ENCODE assay signal across 22 cellular contexts in genomic region chr6:80388515-80388914, GRCh38.
DNase-seq lines count a peak whose midpoint lies in the region; ATAC-seq and TF ChIP-seq lines count a peak whose summit lies in the region.
"Had no signal": no experiment of that assay in that cellular context is flagged by ENCODE, and none has a peak within 500 bp of the region (broad histone marks: within the 10 kb centered on the region; RNA-seq: fewer than 3 reads in every experiment).

No MANE protein-coding gene starts in this region.

- H3K36me3 ChIP-seq in uterus, result no peaks in the 10 kb centered on the region

- no peaks in the 10 kb centered on the region for H3K9me3 ChIP-seq in uterus
- H3K9me3 ChIP-seq: Caco-2 had no signal

- TF ChIP-seq CTCF in uterus (IDR thresholded peaks at IDR 0.05), result no peak

- DNase-seq in MV-4-11 (lab: John Stamatoyannopoulos, UW) (peak; percentile 71), NCI-H446 treated with DMSO at 0.1 percent for 48 hours (lab: John Stamatoyannopoulos, UW) (no peak), uterus (no peak), COLO668 (lab: John Stamatoyannopoulos, UW; ENCODE audit: unreplicated experiment) (no peak), KG1 (lab: John Stamatoyannopoulos, UW) (no peak)
- DNase-seq: C1 segment of cervical spinal cord; Caco-2; CD4-positive, alpha-beta memory T cell; Karpas-422; NCI-H1092 treated with DMSO at 0.1 percent for 48 hours; NCI-H1436; NCI-H187; NCI-H2171 treated with DMSO at 0.1 percent for 48 hours; NCI-H345; NCI-H524; NCI-H774; T-helper 2 cell had no signal

- H3K27me3 ChIP-seq in uterus, result no peaks in the 10 kb centered on the region

- H3K4me1 ChIP-seq in uterus, result no peaks in the 10 kb centered on the region
- H3K4me1 ChIP-seq: Caco-2 had no signal

- ATAC-seq in GM18868 (IDR thresholded peaks at IDR 0.05; ENCODE audit: unreplicated experiment) (peak; percentile 64), HG02610 (IDR thresholded peaks at IDR 0.05; ENCODE audit: unreplicated experiment) (peak; percentile 64)
- ATAC-seq: GM12878, HCT116, SK-N-SH treated with all-trans-retinoic acid at 6 μM for 48 hours had no signal

- no peak overlapping the region for H3K4me3 ChIP-seq in uterus
- H3K4me3 ChIP-seq: GM12878 had no signal

- H3K27ac ChIP-seq in uterus, result no peak overlapping the region

- intact Hi-C loops in uterus (cut with DNase I; ENCODE audit: low total_unique reads), result no loop called here

- no peak for TF ChIP-seq POLR2A in uterus (IDR thresholded peaks at IDR 0.05)
